Comparison of ENCODE assay signal across 17 cellular contexts in genomic region chr16:7185689-7186088, GRCh38.
"Had no signal": no experiment of that assay in that cellular context is flagged by ENCODE, and none has a peak within 500 bp of the region (broad histone marks: within the 10 kb centered on the region; RNA-seq: fewer than 3 reads in every experiment).

No MANE protein-coding gene starts in this region.

- H3K4me3 ChIP-seq: adrenal gland, coronary artery, heart right ventricle, lower lobe of right lung, smooth muscle cell, tibial artery had no signal

- FAIRE-seq: endothelial cell of umbilical vein had no signal

- ATAC-seq: heart right ventricle; lower lobe of right lung; naive thymus-derived CD4-positive, alpha-beta T cell; stimulated activated effector memory CD8-positive, alpha-beta T cell treated with anti-CD3 and anti-CD28 coated beads, Interleukin-12 subunit alpha, Interleukin-12 subunit beta, amount 100 ng/mL, for 72 hours had no signal

- H3K36me3 ChIP-seq: adrenal gland, heart right ventricle, lower lobe of right lung, tibial artery had no signal

- H3K9me3 ChIP-seq: adrenal gland, lower lobe of right lung had no signal

- H3K27ac ChIP-seq: adrenal gland, coronary artery, heart right ventricle, lower lobe of right lung, tibial artery had no signal

- DNase-seq: activated CD4-positive, alpha-beta T cell treated with anti-CD3 and anti-CD28 coated beads, Interleukin-2, amount 50 U/mL, for 1 hour; activated CD4-positive, CD25-positive, alpha-beta regulatory T cell; activated naive CD4-positive, alpha-beta T cell treated with anti-CD3 and anti-CD28 coated beads, Interleukin-2, amount 50 U/mL, for 16 hours; activated T-cell treated with anti-CD3 and anti-CD28 coated beads, Interleukin-2, amount 50 U/mL, for 1 hour; adrenal gland; central memory CD4-positive, alpha-beta T cell; effector CD4-positive, alpha-beta T cell; heart right ventricle; lower lobe of right lung; naive thymus-derived CD4-positive, alpha-beta T cell; posterior cingulate gyrus; T-helper 2 cell; tibial artery had no signal

- H3K4me1 ChIP-seq: adrenal gland, heart right ventricle, lower lobe of right lung, tibial artery had no signal

- H3K27me3 ChIP-seq: adrenal gland, heart right ventricle, tibial artery had no signal

- H3K4me2 ChIP-seq: smooth muscle cell had no signal
